27 cellular contexts compared by ENCODE assay signal in the genomic region with DNA sequence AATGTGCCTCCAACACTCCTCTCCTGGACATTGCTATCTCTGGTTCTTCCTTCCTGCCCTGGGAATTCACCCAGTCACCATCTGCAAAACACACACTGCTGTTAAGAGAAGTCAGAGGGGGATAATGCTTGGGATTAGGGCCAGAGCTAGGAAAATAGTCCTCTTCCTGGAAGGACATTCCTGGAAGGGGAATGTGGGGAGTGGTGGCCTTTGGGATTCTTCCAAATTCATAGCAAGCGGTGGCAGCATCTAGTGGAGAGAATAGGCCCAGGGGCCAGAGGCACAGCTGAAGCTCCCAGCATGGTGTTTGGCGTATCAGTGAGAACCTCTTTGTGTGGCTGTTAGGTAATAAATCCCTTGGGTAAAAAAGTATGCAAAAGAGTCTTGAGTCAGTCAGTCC. TPM values are rescaled to one million over a fixed set of nuclear protein-coding genes. Genes with fewer than 3 reads are reported as not detected.
DNase-seq lines count a peak whose midpoint lies in the region; ATAC-seq and FAIRE-seq lines count a peak whose summit lies in the region.
"Had no signal": no experiment of that assay in that cellular context is flagged by ENCODE, and none has a peak within 500 bp of the region (broad histone marks: within the 10 kb centered on the region; RNA-seq: fewer than 3 reads in every experiment).

No MANE protein-coding gene starts in this region.

- H4K20me1 ChIP-seq in Karpas-422 (ENCODE audit: insufficient read depth, low read depth, low read length): no peaks in the 10 kb centered on the region

- no peaks in the 10 kb centered on the region for H3K9me3 ChIP-seq in Karpas-422 (ENCODE audit: low read length)
- H3K9me3 ChIP-seq: breast epithelium, thoracic aorta, vagina had no signal

- peaks cover 13% of the 10 kb centered on the region for H3K4me1 ChIP-seq in Karpas-422 (ENCODE audit: low read length)
- H3K4me1 ChIP-seq: breast epithelium, vagina had no signal

- H3K79me2 ChIP-seq in Karpas-422 (ENCODE audit: low read length): no peaks in the 10 kb centered on the region

- H3K27ac ChIP-seq in Karpas-422 (ENCODE audit: low read length): no peak overlapping the region
- H3K27ac ChIP-seq: breast epithelium, HL-60, thoracic aorta, vagina, WERI-Rb-1 had no signal

- no peaks in the 10 kb centered on the region for H3K9me2 ChIP-seq in Karpas-422 (replicated peaks; ENCODE audit: insufficient read depth, low read length)

- peak; percentile 10 for DNase-seq in AG20443 (ENCODE audit: low spot score)
- peak; percentile 55 for DNase-seq in Karpas-422
- DNase-seq in dermis blood vessel endothelial cell: peak; percentile 48
- DNase-seq in lung microvascular endothelial cell (ENCODE audit: low read depth in 2 of 2): peak; percentile 16 to 58
- DNase-seq in iPS-NIHi7 (ENCODE audit: extremely low spot score): no peak
- no peak for DNase-seq in frontal cortex (ENCODE audit: low spot score in 2 of 2)
- DNase-seq in NCI-H2029 treated with DMSO at 0.1 percent for 48 hours (lab: John Stamatoyannopoulos, UW): no peak
- DNase-seq: activated CD4-positive, alpha-beta T cell treated with anti-CD3 and anti-CD28 coated beads, Interleukin-2, amount 10 ng/mL, durations not matched to agents 7 days and 5 days; activated naive CD4-positive, alpha-beta T cell treated with anti-CD3 and anti-CD28 coated beads, Interleukin-2, amount 50 U/mL, for 16 hours; amygdala; EL; glutamatergic neuron; left colon; midbrain; natural killer cell; NCI-H187; NCI-H69; retina; stimulated activated naive CD8-positive, alpha-beta T cell treated with anti-CD3 and anti-CD28 coated beads, Interleukin-15, Interleukin-2, amounts not matched to agents 100 U/mL and 50 U/mL, for 24 hours; T-helper 9 cell; WERI-Rb-1 had no signal

- no peak for ATAC-seq in GM18520 (IDR thresholded peaks at IDR 0.05; ENCODE audit: unreplicated experiment)
- ATAC-seq: left colon; natural killer cell; stimulated activated naive CD8-positive, alpha-beta T cell treated with anti-CD3 and anti-CD28 coated beads, Interleukin-15, Interleukin-2, amounts not matched to agents 100 U/mL and 50 U/mL, for 24 hours had no signal

- H3K27me3 ChIP-seq in Karpas-422 (ENCODE audit: low read length): no peaks in the 10 kb centered on the region
- H3K27me3 ChIP-seq: vagina had no signal

- H3K9ac ChIP-seq in Karpas-422 (ENCODE audit: low read length): no peak overlapping the region

- no peak for FAIRE-seq in frontal cortex (lab: Jason Lieb, UNC)
- FAIRE-seq: D721Med had no signal

- no peaks in the 10 kb centered on the region for H3K36me3 ChIP-seq in Karpas-422 (ENCODE audit: insufficient read depth, low read length)
- H3K36me3 ChIP-seq: breast epithelium, thoracic aorta, vagina, WERI-Rb-1 had no signal

- H2AFZ ChIP-seq in Karpas-422 (ENCODE audit: low read length): no peak overlapping the region

- H3K4me3 ChIP-seq in Karpas-422 (ENCODE audit: low read length): no peak overlapping the region
- H3K4me3 ChIP-seq: breast epithelium, thoracic aorta, vagina had no signal

- H3K4me2 ChIP-seq in Karpas-422 (ENCODE audit: low read depth, low read length, poor library complexity, severe bottlenecking): no peak overlapping the region

RNA-seq across cellular contexts. Expression of a gene that starts 34.3 kb away (rescaled TPM):
- not detected in 2 replicates for total RNA-seq in Karpas-422 (2014; rRNA removed; shearing (Covaris generic); ENCODE audit: low replicate concordance)
- total RNA-seq in dermis blood vessel endothelial cell (39.0 and 47.0 TPM in 2 replicates), lung microvascular endothelial cell (22.9 and 27.6 TPM in 2 replicates), frontal cortex (1.6 TPM)
- total RNA-seq: activated CD4-positive, alpha-beta T cell treated with anti-CD3 and anti-CD28 coated beads, Interleukin-2, amount 10 ng/mL, durations not matched to agents 7 days and 5 days had no signal

Comparison
In these comparisons a context has a peak if more than half of its experiments do, and no peak if none do; other contexts are left out.
1. DNase-seq: peak in AG20443 (single experiment), Karpas-422 (single experiment), dermis blood vessel endothelial cell (single experiment) and lung microvascular endothelial cell (2 of 2); none in iPS-NIHi7 (single experiment), frontal cortex (0 of 2) and NCI-H2029 treated with DMSO at 0.1 percent for 48 hours (single experiment).